Comparison of ENCODE assay signal across 19 cellular contexts in the genomic region with DNA sequence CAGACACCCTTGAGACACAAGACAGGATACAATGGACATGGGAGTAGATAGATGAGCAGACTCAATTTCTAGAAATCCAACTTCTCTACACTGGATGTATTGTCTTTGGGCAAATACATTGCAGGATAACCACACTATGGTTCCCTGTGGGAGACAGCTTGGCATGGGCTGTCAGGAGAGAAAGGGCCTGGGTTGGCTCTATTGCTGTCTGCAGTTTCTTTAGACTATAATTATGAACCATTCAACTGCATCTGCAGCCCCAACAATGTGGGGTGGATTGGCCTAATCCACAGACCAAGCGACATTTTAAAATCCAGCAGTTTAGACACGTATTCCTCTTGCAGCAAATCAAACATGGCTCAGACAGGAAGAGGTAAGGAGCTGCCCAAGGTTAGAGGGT.
DNase-seq lines count a peak whose midpoint lies in the region; ATAC-seq and TF ChIP-seq lines count a peak whose summit lies in the region.
"Had no signal": no experiment of that assay in that cellular context is flagged by ENCODE, and none has a peak within 500 bp of the region (broad histone marks: within the 10 kb centered on the region; RNA-seq: fewer than 3 reads in every experiment).

No MANE protein-coding gene starts in this region.

- peak in 2 of 3 experiments; percentile 18 to 26 for DNase-seq in NCI-H1417 (lab: John Stamatoyannopoulos, UW)
- DNase-seq in NCI-H1417 treated with DMSO at 0.1 percent for 48 hours (lab: John Stamatoyannopoulos, UW): no peak
- no peak for DNase-seq in T-cell
- DNase-seq in effector memory CD4-positive, alpha-beta T cell: no peak
- DNase-seq in PC-3: no peak
- no peak for DNase-seq in Kasumi-1 (lab: John Stamatoyannopoulos, UW)
- DNase-seq: anterior cingulate cortex; Calu3; foreskin keratinocyte; lower lobe of right lung; NCI-H1105 treated with DMSO at 0.1 percent for 48 hours; NCI-H526 treated with DMSO at 0.1 percent for 48 hours; occipital lobe; Right ventricle myocardium superior; stimulated activated CD4-positive, alpha-beta T cell treated with anti-CD3 and anti-CD28 coated beads, Interleukin-4, amount 100 ng/mL, for 24 hours had no signal

- H3K9me3 Mint-ChIP-seq in T-cell: no peaks in the 10 kb centered on the region

- no peaks in the 10 kb centered on the region for H3K36me3 Mint-ChIP-seq in T-cell

- H4K20me1 ChIP-seq in BLaER1: no peaks in the 10 kb centered on the region
- no peaks in the 10 kb centered on the region for H4K20me1 ChIP-seq in PC-3 (ENCODE audit: low read length)

- ATAC-seq in T-cell (replicated peaks in 1 of 4) (no peak), GM18873 (IDR thresholded peaks at IDR 0.05; ENCODE audit: low FRiP score, unreplicated experiment) (no peak), PC-3 (no peak)
- ATAC-seq: foreskin keratinocyte, HCT116, lower lobe of right lung had no signal

- BruUV-seq in PC-3 (replicated peaks; lab: Mats Ljungman, UMichigan): no TSS peak

- POLR2A ChIA-PET in T-cell (lab: Charles Lee) (interaction anchor here (0.6 to 2.0 kb wide), 3 partner anchors 83 to 230 kb away, joined by 4 to 23 read pairs (median 4); no protein-coding TSS in a partner anchor), PC-3 (lab: Charles Lee; ENCODE audit: unreplicated experiment) (no interaction called here)

- peaks cover 76 to 83% (median 76%) of the 10 kb centered on the region in 3 donors for H3K4me1 Mint-ChIP-seq in T-cell

- no peak for TF ChIP-seq CTCF in PC-3 (conservative IDR thresholded peaks at IDR 0.05; ENCODE audit: low read depth, low read length)

- H3K4me3 ChIP-seq in BLaER1: no peak overlapping the region
- no peak overlapping the region for H3K4me3 ChIP-seq in effector memory CD4-positive, alpha-beta T cell (ENCODE audit: insufficient read depth, low read depth, low read length, poor library complexity, severe bottlenecking)
- H3K4me3 ChIP-seq in PC-3 (ENCODE audit: low read length): no peak overlapping the region
- H3K4me3 ChIP-seq: lower lobe of right lung had no signal

- H3K9ac ChIP-seq in BLaER1 (no peak overlapping the region), PC-3 (ENCODE audit: low read length) (no peak overlapping the region)

- H3K27me3 Mint-ChIP-seq in T-cell: no peaks in the 10 kb centered on the region

- no peaks in the 10 kb centered on the region for H3K9me2 ChIP-seq in PC-3 (replicated peaks; ENCODE audit: low read length)

- peak overlapping the region; percentile 28; the same call in 1 of the 2 replicates for H3K4me2 ChIP-seq in BLaER1
- no peak overlapping the region for H3K4me2 ChIP-seq in PC-3 (ENCODE audit: low read length)

- H3K27me3 ChIP-seq in BLaER1: no peaks in the 10 kb centered on the region
- no peaks in the 10 kb centered on the region for H3K27me3 ChIP-seq in effector memory CD4-positive, alpha-beta T cell (replicated peaks; ENCODE audit: control insufficient read depth, insufficient read depth, low read length, poor library complexity, severe bottlenecking)
- no peaks in the 10 kb centered on the region for H3K27me3 ChIP-seq in PC-3 (ENCODE audit: low read length)
- H3K27me3 ChIP-seq: foreskin keratinocyte had no signal

- peak overlapping the region; percentile 97 to 98 for H3K27ac Mint-ChIP-seq in T-cell

- H3K4me3 Mint-ChIP-seq in T-cell: peak overlapping the region in 1 of 3 donors; percentile 99

- H3K79me2 ChIP-seq in PC-3 (ENCODE audit: low read length): peaks cover under 1% of the 10 kb centered on the region

- H2AFZ ChIP-seq in PC-3 (ENCODE audit: low read length): no peak overlapping the region

- no peaks in the 10 kb centered on the region for H3K36me3 ChIP-seq in BLaER1
- H3K36me3 ChIP-seq in effector memory CD4-positive, alpha-beta T cell (ENCODE audit: control insufficient read depth, insufficient read depth, low read length): no peaks in the 10 kb centered on the region
- no peaks in the 10 kb centered on the region for H3K36me3 ChIP-seq in PC-3 (ENCODE audit: low read depth, low read length)
- H3K36me3 ChIP-seq: lower lobe of right lung had no signal

- H3K4me1 ChIP-seq in BLaER1: peaks cover 29% of the 10 kb centered on the region
- peaks cover 47% of the 10 kb centered on the region for H3K4me1 ChIP-seq in effector memory CD4-positive, alpha-beta T cell (ENCODE audit: control insufficient read depth, insufficient read depth, low read length, poor library complexity, severe bottlenecking)
- peaks cover 56% of the 10 kb centered on the region for H3K4me1 ChIP-seq in PC-3 (ENCODE audit: insufficient read depth, low read length)

- CTCF ChIA-PET in T-cell (lab: Charles Lee) (interaction anchor here in 1 of 2 donors (1.1 kb wide), 1 partner anchor 17 kb away, joined by 3 read pairs; no protein-coding TSS in a partner anchor), PC-3 (lab: Charles Lee) (no interaction called here)

- H3F3A ChIP-seq in PC-3 (ENCODE audit: low read length, unreplicated experiment): no peaks in the 10 kb centered on the region

- H3K9me3 ChIP-seq in BLaER1 (no peaks in the 10 kb centered on the region), PC-3 (ENCODE audit: low read length) (no peaks in the 10 kb centered on the region)
- no peaks in the 10 kb centered on the region for H3K9me3 ChIP-seq in effector memory CD4-positive, alpha-beta T cell (ENCODE audit: control insufficient read depth, low read length)
- H3K9me3 ChIP-seq: lower lobe of right lung had no signal

- intact Hi-C loops in PC-3 (cut with micrococcal nuclease): no loop called here

- H3K27ac ChIP-seq in BLaER1: no peak overlapping the region
- H3K27ac ChIP-seq in effector memory CD4-positive, alpha-beta T cell (ENCODE audit: insufficient read depth, low read length, poor library complexity, severe bottlenecking): peak overlapping the region; percentile 51
- H3K27ac ChIP-seq in PC-3 (ENCODE audit: low read length): no peak overlapping the region
- H3K27ac ChIP-seq: 22Rv1, foreskin keratinocyte, lower lobe of right lung had no signal

Comparison
In these comparisons a context has a peak if more than half of its experiments do, and no peak if none do; other contexts are left out.
1. DNase-seq: peak in NCI-H1417 (2 of 3); none in NCI-H1417 treated with DMSO at 0.1 percent for 48 hours (single experiment), T-cell (0 of 34), effector memory CD4-positive, alpha-beta T cell (0 of 3), PC-3 (single experiment) and Kasumi-1 (0 of 2).